29 cellular contexts compared by ENCODE assay signal in the genomic region with DNA sequence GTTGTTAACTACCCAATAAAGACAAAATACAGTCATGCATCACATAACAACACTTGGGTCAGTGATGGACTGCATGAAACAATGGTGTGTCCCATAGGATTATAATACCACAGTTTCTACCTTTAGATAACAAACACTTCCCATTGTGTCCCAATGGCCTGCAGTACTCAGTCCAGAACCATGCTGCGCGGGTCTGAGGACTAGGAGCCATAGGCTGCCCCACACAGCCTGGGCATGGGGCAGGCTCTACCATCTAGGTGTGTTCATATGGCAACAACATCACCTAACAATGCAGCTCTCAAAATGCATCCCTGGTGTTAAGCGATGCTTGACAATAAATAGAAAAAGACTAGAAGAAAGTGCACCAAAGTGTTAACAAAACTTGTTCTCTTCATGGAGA.
"Had no signal": no experiment of that assay in that cellular context is flagged by ENCODE, and none has a peak within 500 bp of the region (broad histone marks: within the 10 kb centered on the region; RNA-seq: fewer than 3 reads in every experiment).

No MANE protein-coding gene starts in this region.

- ATAC-seq: activated CD4-positive, CD25-positive, alpha-beta regulatory T cell treated with anti-CD3 and anti-CD28 coated beads, Interleukin-2, amount 50 U/mL, for 24 hours; gastroesophageal sphincter; right lobe of liver; stimulated activated naive B cell treated with anti-CD40 and anti-IgM and Interleukin-4, amounts not matched to agents 10 μg/mL and 1 μg/mL and 100 μg/mL, for 72 hours had no signal

- H3K9me3 ChIP-seq: colonic mucosa, gastroesophageal sphincter, left ventricle myocardium inferior, neutrophil, right lobe of liver, SK-N-SH, vagina had no signal

- H3K27me3 Mint-ChIP-seq: activated naive CD4-positive, alpha-beta T cell treated with anti-CD3 and anti-CD28 coated beads, Interleukin-2, amount 10 ng/mL, durations not matched to agents 7 days and 5 days; progenitor cell of endocrine pancreas; stimulated activated naive B cell treated with anti-CD40 and anti-IgM and Interleukin-4, amounts not matched to agents 10 μg/mL and 1 μg/mL and 100 μg/mL, for 72 hours; type B pancreatic cell had no signal

- H3K4me3 Mint-ChIP-seq: activated naive CD4-positive, alpha-beta T cell treated with anti-CD3 and anti-CD28 coated beads, Interleukin-2, amount 10 ng/mL, durations not matched to agents 7 days and 5 days; nephron; stimulated activated naive B cell treated with anti-CD40 and anti-IgM and Interleukin-4, amounts not matched to agents 10 μg/mL and 1 μg/mL and 100 μg/mL, for 72 hours; T-helper 1 cell treated with Interleukin-12 subunit alpha and Interleukin-12 subunit beta and Interleukin-4 antibody, amounts not matched to agents 30 μg/mL and 1 μg/mL, for 36 hours; type B pancreatic cell had no signal

- H3K36me3 ChIP-seq: colonic mucosa, right lobe of liver, vagina had no signal

- H3K9me3 Mint-ChIP-seq: activated naive CD4-positive, alpha-beta T cell treated with anti-CD3 and anti-CD28 coated beads, Interleukin-2, amount 10 ng/mL, durations not matched to agents 7 days and 5 days; nephron; stimulated activated naive B cell treated with anti-CD40 and anti-IgM and Interleukin-4, amounts not matched to agents 10 μg/mL and 1 μg/mL and 100 μg/mL, for 72 hours; T-helper 1 cell treated with Interleukin-12 subunit alpha and Interleukin-12 subunit beta and Interleukin-4 antibody, amounts not matched to agents 30 μg/mL and 1 μg/mL, for 36 hours; type B pancreatic cell had no signal

- DNase-seq: activated CD4-positive, alpha-beta T cell treated with anti-CD3 and anti-CD28 coated beads for 48 hours; activated CD4-positive, alpha-beta T cell treated with anti-CD3 and anti-CD28 coated beads, Interleukin-2, amount 50 U/mL, for 48 hours; activated gamma-delta T cell; activated naive CD4-positive, alpha-beta T cell treated with anti-CD3 and anti-CD28 coated beads, Interleukin-2, amount 10 ng/mL, durations not matched to agents 7 days and 5 days; activated T-cell treated with anti-CD3 and anti-CD28 coated beads, Interleukin-2, amount 50 U/mL, for 48 hours; amygdala; colonic mucosa; effector CD8-positive, alpha-beta T cell; islet precursor cell; left ventricle myocardium inferior; mesendoderm; right lobe of liver; SK-N-SH; stimulated activated CD4-positive, alpha-beta T cell treated with anti-CD3 and anti-CD28 coated beads, Interleukin-4, amount 100 ng/mL, for 24 hours; stimulated activated naive B cell treated with anti-CD40 and anti-IgM and Interleukin-4, amounts not matched to agents 10 μg/mL and 1 μg/mL and 100 μg/mL, for 72 hours; SW 1271; T1000; WERI-Rb-1 had no signal

- H3K4me1 ChIP-seq: colonic mucosa had no signal

- H3K27ac ChIP-seq: colonic mucosa, gastroesophageal sphincter, hepatocyte, left ventricle myocardium inferior, neutrophil, right lobe of liver, vagina, WERI-Rb-1 had no signal

- H3K4me3 ChIP-seq: colonic mucosa, gastroesophageal sphincter, hepatocyte, left ventricle myocardium inferior, lung, right lobe of liver, skin epidermis, vagina had no signal

- H3K27me3 ChIP-seq: colonic mucosa, gastroesophageal sphincter, hepatocyte, neutrophil, right lobe of liver, vagina had no signal

- H3K27ac Mint-ChIP-seq: activated naive CD4-positive, alpha-beta T cell treated with anti-CD3 and anti-CD28 coated beads, Interleukin-2, amount 10 ng/mL, durations not matched to agents 7 days and 5 days; nephron; progenitor cell of endocrine pancreas; type B pancreatic cell had no signal
